Comparison of ENCODE assay signal across 16 cellular contexts in the genomic region with DNA sequence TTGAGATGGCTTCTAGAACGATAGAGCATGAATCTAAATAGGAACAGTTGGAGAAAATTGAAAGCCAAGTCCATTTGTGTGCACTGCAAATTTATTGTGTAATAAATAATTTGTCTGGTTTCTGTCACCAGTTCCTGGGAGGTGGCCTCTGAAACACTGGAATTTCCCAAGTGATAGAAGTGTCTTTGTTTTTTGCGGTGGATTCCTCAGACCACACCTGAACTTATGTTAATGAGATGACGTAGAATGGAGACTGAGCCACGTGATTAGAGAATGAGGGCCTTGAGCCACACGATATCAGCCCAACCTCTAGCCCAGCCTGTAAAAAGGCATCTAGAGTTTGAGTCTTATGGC.
"Had no signal": no experiment of that assay in that cellular context is flagged by ENCODE, and none has a peak within 500 bp of the region (broad histone marks: within the 10 kb centered on the region; RNA-seq: fewer than 3 reads in every experiment).

No MANE protein-coding gene starts in this region.

- DNase-seq: activated CD4-positive, alpha-beta memory T cell treated with anti-CD3 and anti-CD28 coated beads for 36 hours; activated CD4-positive, alpha-beta T cell treated with anti-CD3 and anti-CD28 coated beads for 1 hour; activated gamma-delta T cell treated with Interleukin-2 at 50 U/mL for 16 hours; activated naive CD8-positive, alpha-beta T cell treated with anti-CD3 and anti-CD28 coated beads, Interleukin-2, amount 10 ng/mL, durations not matched to agents 7 days and 5 days; activated T-cell treated with anti-CD3 and anti-CD28 coated beads, Interleukin-2, amount 50 U/mL, for 72 hours; aorta; lower lobe of right lung; midbrain; naive B cell; right cardiac atrium; T1000 had no signal

- H3K9me3 Mint-ChIP-seq: activated CD4-positive, alpha-beta memory T cell treated with anti-CD3 and anti-CD28 coated beads for 36 hours; activated naive CD8-positive, alpha-beta T cell treated with anti-CD3 and anti-CD28 coated beads, Interleukin-2, amount 10 ng/mL, durations not matched to agents 7 days and 5 days; activated T-cell treated with anti-CD3 and anti-CD28 coated beads, Interleukin-2, amount 50 U/mL, for 72 hours had no signal

- H3K36me3 Mint-ChIP-seq: activated CD4-positive, alpha-beta memory T cell treated with anti-CD3 and anti-CD28 coated beads for 36 hours; activated naive CD8-positive, alpha-beta T cell treated with anti-CD3 and anti-CD28 coated beads, Interleukin-2, amount 10 ng/mL, durations not matched to agents 7 days and 5 days; naive B cell; stimulated activated effector memory CD8-positive, alpha-beta T cell treated with anti-CD3 and anti-CD28 coated beads, Interleukin-12 subunit alpha, Interleukin-12 subunit beta, amount 100 ng/mL, for 72 hours had no signal

- H3K27me3 Mint-ChIP-seq: activated naive CD8-positive, alpha-beta T cell treated with anti-CD3 and anti-CD28 coated beads, Interleukin-2, amount 10 ng/mL, durations not matched to agents 7 days and 5 days had no signal

- H3K27ac Mint-ChIP-seq: activated CD4-positive, alpha-beta memory T cell treated with anti-CD3 and anti-CD28 coated beads for 36 hours; activated naive CD8-positive, alpha-beta T cell treated with anti-CD3 and anti-CD28 coated beads, Interleukin-2, amount 10 ng/mL, durations not matched to agents 7 days and 5 days; activated T-cell treated with anti-CD3 and anti-CD28 coated beads, Interleukin-2, amount 50 U/mL, for 72 hours; naive B cell; stimulated activated effector memory CD8-positive, alpha-beta T cell treated with anti-CD3 and anti-CD28 coated beads, Interleukin-12 subunit alpha, Interleukin-12 subunit beta, amount 100 ng/mL, for 72 hours had no signal

- FAIRE-seq: bronchial epithelial cell, frontal cortex had no signal

- H3K4me1 Mint-ChIP-seq: activated naive CD8-positive, alpha-beta T cell treated with anti-CD3 and anti-CD28 coated beads, Interleukin-2, amount 10 ng/mL, durations not matched to agents 7 days and 5 days; naive B cell; stimulated activated effector memory CD8-positive, alpha-beta T cell treated with anti-CD3 and anti-CD28 coated beads, Interleukin-12 subunit alpha, Interleukin-12 subunit beta, amount 100 ng/mL, for 72 hours had no signal

- H3K4me3 Mint-ChIP-seq: activated CD4-positive, alpha-beta memory T cell treated with anti-CD3 and anti-CD28 coated beads for 36 hours; activated naive CD8-positive, alpha-beta T cell treated with anti-CD3 and anti-CD28 coated beads, Interleukin-2, amount 10 ng/mL, durations not matched to agents 7 days and 5 days; activated T-cell treated with anti-CD3 and anti-CD28 coated beads, Interleukin-2, amount 50 U/mL, for 72 hours; naive B cell; stimulated activated effector memory CD8-positive, alpha-beta T cell treated with anti-CD3 and anti-CD28 coated beads, Interleukin-12 subunit alpha, Interleukin-12 subunit beta, amount 100 ng/mL, for 72 hours had no signal

- H3K27me3 ChIP-seq: hepatocyte, tibial nerve had no signal

- H3K27ac ChIP-seq: hepatocyte, lower lobe of right lung, tibial nerve had no signal

- H3K4me1 ChIP-seq: lower lobe of right lung, tibial nerve had no signal

- ATAC-seq: activated T-cell treated with anti-CD3 and anti-CD28 coated beads, Interleukin-2, amount 50 U/mL, for 72 hours; lower lobe of right lung; right cardiac atrium; stimulated activated effector memory CD8-positive, alpha-beta T cell treated with anti-CD3 and anti-CD28 coated beads, Interleukin-12 subunit alpha, Interleukin-12 subunit beta, amount 100 ng/mL, for 72 hours had no signal
